ENCODE assay signal across 9 cellular contexts in genomic region chr17:81427446-81428120, GRCh38. TPM values are rescaled to one million over a fixed set of nuclear protein-coding genes. Genes with fewer than 3 reads are reported as not detected.
A peak's percentile ranks its signal among the peaks of the same experiment; 100 is the strongest.
DNase-seq lines count a peak whose midpoint lies in the region; ATAC-seq lines count a peak whose summit lies in the region.
"Had no signal": no experiment of that assay in that cellular context is flagged by ENCODE, and none has a peak within 500 bp of the region (broad histone marks: within the 10 kb centered on the region; RNA-seq: fewer than 3 reads in every experiment).

No MANE protein-coding gene starts in this region.

- no peaks in the 10 kb centered on the region for H3K27me3 ChIP-seq in MG63

- DNase-seq in Ammon's horn (ENCODE audit: low spot score) (peak; percentile 84), MG63 (peak; percentile 92), anterior cingulate cortex (lab: John Stamatoyannopoulos, UW) (peak in 54 of 58 donors; percentile 16 to 87 (median 66)), mucosa of gallbladder (ENCODE audit: low spot score) (peak; percentile 83), GM19240 (ENCODE audit: insufficient read length, low spot score) (no peak)
- DNase-seq: PC-9 had no signal

- ATAC-seq in HG03442 (IDR thresholded peaks at IDR 0.05; ENCODE audit: unreplicated experiment) (no peak), HG02623 (IDR thresholded peaks at IDR 0.05; ENCODE audit: unreplicated experiment) (no peak), GM21737 (IDR thresholded peaks at IDR 0.05; ENCODE audit: unreplicated experiment) (no peak)

- no peaks in the 10 kb centered on the region for H3K9me3 ChIP-seq in MG63

- peaks cover 9% of the 10 kb centered on the region for H3K36me3 ChIP-seq in MG63

- no peak overlapping the region for H3K4me3 ChIP-seq in MG63
- H3K4me3 ChIP-seq: PC-9 had no signal

RNA-seq across cellular contexts. Expression of gene BAHCC1, which starts 32.3 kb away (rescaled TPM):
- 3.6 and 10.4 TPM in 2 replicates for total RNA-seq in MG63 (2014; rRNA removed; shearing (Covaris generic); ENCODE audit: low replicate concordance)
- total RNA-seq in mucosa of gallbladder = 77.4 TPM
